19 cellular contexts compared by ENCODE assay signal in genomic region chr15:32887090-32887489, GRCh38.
DNase-seq lines count a peak whose midpoint lies in the region; ATAC-seq and TF ChIP-seq lines count a peak whose summit lies in the region.
"Had no signal": no experiment of that assay in that cellular context is flagged by ENCODE, and none has a peak within 500 bp of the region (broad histone marks: within the 10 kb centered on the region; RNA-seq: fewer than 3 reads in every experiment).

No MANE protein-coding gene starts in this region.

- H3K4me3 ChIP-seq in esophagus squamous epithelium (no peak overlapping the region), body of pancreas (no peak overlapping the region)
- H3K4me3 ChIP-seq: A549, SJSA1 had no signal

- no peak for ATAC-seq in body of pancreas
- no peak for ATAC-seq in SK-N-SH treated with all-trans-retinoic acid at 6 μM for 48 hours
- ATAC-seq: A549, PC-3 had no signal

- intact Hi-C loops in esophagus squamous epithelium (cut with DNase I) (no loop called here), body of pancreas (cut with DNase I) (no loop called here)

- H3K9me3 ChIP-seq in esophagus squamous epithelium, result no peaks in the 10 kb centered on the region
- H3K9me3 ChIP-seq in body of pancreas, result no peaks in the 10 kb centered on the region
- H3K9me3 ChIP-seq: A549 had no signal

- H3K27ac ChIP-seq in esophagus squamous epithelium, result peak overlapping the region in 3 of 4 donors; percentile 24 to 72 (median 58)
- H3K27ac ChIP-seq in body of pancreas, result no peak overlapping the region
- H3K27ac ChIP-seq: A549, KMS-11, SJSA1 had no signal

- TF ChIP-seq POLR2A in esophagus squamous epithelium (IDR thresholded peaks at IDR 0.05) (no peak), body of pancreas (IDR thresholded peaks at IDR 0.05) (no peak)

- 66 to 70% methylated on average over 4 of the region's 4 CpGs for WGBS in esophagus squamous epithelium, 2 donors
- WGBS in body of pancreas, 2 donors, result 85 to 92% methylated on average over 4 of the region's 4 CpGs

- H3K27me3 ChIP-seq in esophagus squamous epithelium, result no peaks in the 10 kb centered on the region
- no peaks in the 10 kb centered on the region for H3K27me3 ChIP-seq in body of pancreas
- H3K27me3 ChIP-seq: SJSA1 had no signal

- no peaks in the 10 kb centered on the region for H3K36me3 ChIP-seq in esophagus squamous epithelium
- H3K36me3 ChIP-seq in body of pancreas (replicated peaks in 1 of 2; ENCODE audit: insufficient read depth in 1 of 2, low read depth in 2 of 2), result no peaks in the 10 kb centered on the region

- TF ChIP-seq CTCF in esophagus squamous epithelium (IDR thresholded peaks at IDR 0.05), result no peak
- TF ChIP-seq CTCF in body of pancreas (IDR thresholded peaks at IDR 0.05), result no peak

- H3K4me1 ChIP-seq in esophagus squamous epithelium (no peaks in the 10 kb centered on the region), body of pancreas (no peaks in the 10 kb centered on the region)
- H3K4me1 ChIP-seq: A549 had no signal

- peak; percentile 41 for DNase-seq in EH (ENCODE audit: low read depth)
- DNase-seq in esophagus squamous epithelium (lab: John Stamatoyannopoulos, UW), result no peak
- DNase-seq in middle frontal gyrus (ENCODE audit: extremely low spot score, low spot score), result peak; percentile 20
- peak; percentile 28 for DNase-seq in superior temporal gyrus (ENCODE audit: extremely low spot score)
- DNase-seq in body of pancreas, result no peak
- DNase-seq in dermis blood vessel endothelial cell, result no peak
- DNase-seq in C1 segment of cervical spinal cord (lab: John Stamatoyannopoulos, UW), result no peak
- DNase-seq: AML-193; CD4-positive, alpha-beta T cell; GOT3; NCI-H1436 treated with DMSO at 0.1 percent for 48 hours; NCI-H2029 treated with DMSO at 0.1 percent for 48 hours; NCI-H510A treated with DMSO at 0.1 percent for 48 hours; NCI-H82; PC-3 had no signal

TF ChIP-seq in SK-N-SH treated with all-trans-retinoic acid at 6 μM for 48 hours, 23 proteins besides CTCF, POLR2A, EP300 and RAD21:
- TF ChIP-seq BACH2 (CRISPR knock-in tag; IDR thresholded peaks at IDR 0.05; ENCODE audit: borderline replicate concordance), result no peak
- no peak for TF ChIP-seq ARNTL (CRISPR knock-in tag; IDR thresholded peaks at IDR 0.05; ENCODE audit: borderline replicate concordance, low read depth)
- TF ChIP-seq RARB (CRISPR knock-in tag; IDR thresholded peaks at IDR 0.05), result no peak
- no peak for TF ChIP-seq ISL1 (CRISPR knock-in tag; IDR thresholded peaks at IDR 0.05)
- TF ChIP-seq, protein P1, sequence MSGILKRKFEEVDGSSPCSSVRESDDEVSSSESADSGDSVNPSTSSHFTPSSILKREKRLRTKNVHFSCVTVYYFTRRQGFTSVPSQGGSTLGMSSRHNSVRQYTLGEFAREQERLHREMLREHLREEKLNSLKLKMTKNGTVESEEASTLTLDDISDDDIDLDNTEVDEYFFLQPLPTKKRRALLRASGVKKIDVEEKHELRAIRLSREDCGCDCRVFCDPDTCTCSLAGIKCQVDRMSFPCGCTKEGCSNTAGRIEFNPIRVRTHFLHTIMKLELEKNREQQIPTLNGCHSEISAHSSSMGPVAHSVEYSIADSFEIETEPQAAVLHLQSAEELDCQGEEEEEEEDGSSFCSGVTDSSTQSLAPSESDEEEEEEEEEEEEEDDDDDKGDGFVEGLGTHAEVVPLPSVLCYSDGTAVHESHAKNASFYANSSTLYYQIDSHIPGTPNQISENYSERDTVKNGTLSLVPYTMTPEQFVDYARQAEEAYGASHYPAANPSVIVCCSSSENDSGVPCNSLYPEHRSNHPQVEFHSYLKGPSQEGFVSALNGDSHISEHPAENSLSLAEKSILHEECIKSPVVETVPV (CRISPR knock-in tag; IDR thresholded peaks at IDR 0.05), result no peak
- no peak for TF ChIP-seq ZNF565 (CRISPR knock-in tag; conservative IDR thresholded peaks at IDR 0.05; ENCODE audit: low read depth)
- TF ChIP-seq SNAI2 (CRISPR knock-in tag; IDR thresholded peaks at IDR 0.05), result no peak

Comparison
In these comparisons a context has a peak if more than half of its experiments do, and no peak if none do; other contexts are left out.
1. DNase-seq: peak in EH (single experiment), middle frontal gyrus (single experiment) and superior temporal gyrus (single experiment); none in esophagus squamous epithelium (single experiment), body of pancreas (0 of 4), dermis blood vessel endothelial cell (single experiment) and C1 segment of cervical spinal cord (0 of 14).
2. H3K27ac ChIP-seq: peak in esophagus squamous epithelium (3 of 4); none in body of pancreas (0 of 4).